Comparison of ENCODE assay signal across 1 cellular context in the genomic region with DNA sequence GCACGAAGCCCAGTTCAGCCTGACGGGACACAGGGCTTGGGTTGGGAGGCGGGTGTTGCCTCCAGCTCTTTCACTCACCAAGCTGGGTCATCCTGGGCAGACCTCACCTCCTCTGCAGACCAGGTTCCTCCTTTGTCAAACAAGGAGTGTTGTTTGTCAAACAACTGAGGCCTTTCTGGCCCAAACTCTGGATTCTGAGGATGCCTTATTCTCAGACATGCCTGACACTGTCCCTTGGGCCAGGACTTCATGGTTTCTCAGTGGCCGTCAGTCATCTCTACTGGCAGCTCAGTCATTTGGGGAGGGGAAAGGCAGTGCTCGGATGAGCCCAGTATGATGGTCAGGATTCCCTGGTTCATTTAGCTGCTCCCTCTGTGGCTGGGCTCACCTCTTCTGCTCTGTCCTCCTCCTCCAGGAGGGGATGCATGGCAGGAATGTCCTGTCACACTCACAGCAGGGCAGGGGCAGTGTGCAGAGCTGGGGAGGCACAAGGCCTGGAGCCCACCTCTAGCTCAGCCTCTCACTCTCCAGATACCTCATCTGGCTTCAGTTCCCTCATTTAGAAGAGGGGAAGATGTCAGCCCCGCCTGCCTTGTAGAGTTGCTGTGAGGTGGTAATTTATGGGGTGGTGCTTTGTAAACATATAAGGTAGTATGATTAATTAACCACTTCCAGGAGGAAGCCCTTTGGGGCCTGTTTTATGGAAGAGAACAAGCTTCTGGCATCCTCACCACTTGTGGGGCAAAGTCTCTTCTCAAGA.
TF ChIP-seq lines count a peak whose summit lies in the region.

No MANE protein-coding gene starts in this region.

TF ChIP-seq in IMR-90, 13 proteins besides CTCF, POLR2A, EP300 and RAD21:
- TF ChIP-seq SMC3 (IDR thresholded peaks at IDR 0.05; ENCODE audit: low read depth, low read length) (no peak), MXI1 (IDR thresholded peaks at IDR 0.05; ENCODE audit: borderline replicate concordance, low read depth, low read length) (no peak), MAFK (IDR thresholded peaks at IDR 0.05; ENCODE audit: low read depth, low read length) (no peak), RCOR1 (IDR thresholded peaks at IDR 0.05; ENCODE audit: insufficient replicate concordance, low read length) (no peak)
